8 cellular contexts compared by ENCODE assay signal in the genomic region with DNA sequence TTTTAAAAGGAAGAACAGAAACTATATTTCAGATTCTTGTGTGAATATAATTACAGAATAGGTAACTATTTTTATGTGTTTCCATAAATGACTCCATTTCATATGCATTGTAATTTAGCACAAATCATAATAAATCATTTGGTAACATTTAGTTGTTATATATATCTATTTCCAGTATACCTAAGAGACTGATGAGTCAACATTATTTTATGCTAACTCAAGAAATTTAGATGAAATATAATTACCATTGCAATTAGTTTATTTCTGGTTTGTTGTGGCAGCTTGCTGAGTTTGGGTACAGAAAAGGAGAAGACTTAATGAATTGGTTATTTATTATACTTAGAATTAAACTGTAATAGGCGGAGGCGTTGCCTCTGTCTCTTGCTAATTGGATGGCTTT.
"Had no signal": no experiment of that assay in that cellular context is flagged by ENCODE, and none has a peak within 500 bp of the region (broad histone marks: within the 10 kb centered on the region; RNA-seq: fewer than 3 reads in every experiment).

No MANE protein-coding gene starts in this region.

- H3K9me3 ChIP-seq: HAP-1 had no signal

- H3K4me1 ChIP-seq: HAP-1 had no signal

- H3K4me3 ChIP-seq: GM23248, HAP-1 had no signal

- DNase-seq: GM23248, GOT3, H7, HFFc6, KG1 had no signal

- ATAC-seq: HCT116 had no signal

- H2AFZ ChIP-seq: GM23248 had no signal

- H3K36me3 ChIP-seq: HAP-1 had no signal

- H3K9ac ChIP-seq: GM23248 had no signal

- H3K27ac ChIP-seq: HL-60 had no signal
